Comparison of ENCODE assay signal across 20 cellular contexts in the genomic region with DNA sequence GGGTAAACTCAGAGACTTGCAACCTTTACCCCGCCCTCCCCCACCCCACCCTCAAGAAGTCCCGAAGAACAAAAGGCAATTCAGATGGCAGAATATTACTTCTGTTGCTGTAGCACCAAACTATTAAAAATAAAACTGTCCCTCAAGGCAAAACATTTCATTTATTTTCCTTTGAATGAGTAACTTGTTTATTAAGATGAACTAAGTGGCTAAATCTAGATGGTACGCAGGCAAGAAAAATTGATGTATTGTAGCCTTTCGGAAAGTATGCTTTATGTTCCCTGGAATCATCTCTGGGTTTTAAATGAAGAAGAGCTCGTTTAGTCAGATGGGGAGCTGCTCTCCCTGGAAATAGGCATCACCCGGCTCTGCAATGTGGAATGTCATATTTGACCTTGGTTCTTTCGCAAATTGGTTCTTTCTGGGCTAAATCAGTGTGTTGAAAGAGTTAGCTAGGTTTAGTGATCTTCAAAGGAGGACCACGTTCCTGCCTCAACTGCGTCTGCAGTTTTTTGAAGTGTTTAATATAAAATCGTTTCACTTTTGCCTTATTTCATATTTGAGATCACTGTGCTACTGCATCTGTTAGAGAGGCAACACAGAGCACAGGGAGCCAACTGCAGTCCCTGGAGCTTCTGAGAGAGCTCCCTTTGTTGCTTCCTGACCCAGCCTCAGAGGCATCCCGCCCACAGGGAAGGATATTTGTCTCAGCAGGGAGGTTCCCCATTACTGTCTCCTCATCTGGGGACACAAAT.
DNase-seq lines count a peak whose midpoint lies in the region; ATAC-seq and TF ChIP-seq lines count a peak whose summit lies in the region.
"Had no signal": no experiment of that assay in that cellular context is flagged by ENCODE, and none has a peak within 500 bp of the region (broad histone marks: within the 10 kb centered on the region; RNA-seq: fewer than 3 reads in every experiment).

No MANE protein-coding gene starts in this region.

- peaks cover 19% of the 10 kb centered on the region for H3K36me3 Mint-ChIP-seq in brain

- H3K27me3 Mint-ChIP-seq in brain, result peaks cover 4% of the 10 kb centered on the region
- H3K27me3 Mint-ChIP-seq: activated CD4-positive, alpha-beta memory T cell treated with anti-CD3 and anti-CD28 coated beads, Interleukin-2, amount 10 ng/mL, durations not matched to agents 7 days and 5 days had no signal

- TF ChIP-seq CTCF in brain (conservative IDR thresholded peaks at IDR 0.05) (no peak), suprapubic skin (IDR thresholded peaks at IDR 0.05) (no peak)

- peak overlapping the region; percentile 46 for H3K27ac ChIP-seq in suprapubic skin
- H3K27ac ChIP-seq: 22Rv1, colonic mucosa, gastroesophageal sphincter, left lung had no signal

- WGBS in suprapubic skin, result 48% methylated on average over 11 of the region's 11 CpGs

- H3K27ac Mint-ChIP-seq in brain, result peak overlapping the region; percentile 33 to 80 (median 43)
- H3K27ac Mint-ChIP-seq: activated B cell treated with CpG ODN at 0.5 μM for 24 hours; activated CD4-positive, alpha-beta memory T cell treated with anti-CD3 and anti-CD28 coated beads, Interleukin-2, amount 10 ng/mL, durations not matched to agents 7 days and 5 days had no signal

- DNase-seq in NCI-H146 (lab: John Stamatoyannopoulos, UW) (peak; percentile 50), NCI-H146 treated with DMSO at 0.1 percent for 48 hours (lab: John Stamatoyannopoulos, UW; ENCODE audit: unreplicated experiment) (no peak), iris pigment epithelial cell (ENCODE audit: low read depth) (peak; percentile 8), suprapubic skin (ENCODE audit: low spot score in 2 of 2) (no peak), C1 segment of cervical spinal cord (lab: John Stamatoyannopoulos, UW) (no peak), posterior cingulate gyrus (no peak)
- DNase-seq: activated B cell treated with CpG ODN at 0.5 μM for 24 hours; activated CD4-positive, alpha-beta memory T cell treated with anti-CD3 and anti-CD28 coated beads, Interleukin-2, amount 10 ng/mL, durations not matched to agents 7 days and 5 days; activated naive CD4-positive, alpha-beta T cell treated with Interleukin-2 at 50 U/mL for 16 hours; activated T-cell treated with anti-CD3 and anti-CD28 coated beads, Interleukin-2, amount 50 U/mL, for 1 hour; aorta; colonic mucosa; left lung; NCI-H1436 treated with DMSO at 0.1 percent for 48 hours; NCI-H446 treated with DMSO at 0.1 percent for 48 hours; SIG-M5 had no signal

- H3K36me3 ChIP-seq in suprapubic skin, result no peaks in the 10 kb centered on the region
- H3K36me3 ChIP-seq: colonic mucosa, gastroesophageal sphincter, left lung had no signal

- TF ChIP-seq EP300 in suprapubic skin (IDR thresholded peaks at IDR 0.05), result no peak

- H3K4me3 Mint-ChIP-seq in brain, result peak overlapping the region in 1 of 5 experiments; percentile 8
- H3K4me3 Mint-ChIP-seq: activated B cell treated with CpG ODN at 0.5 μM for 24 hours; activated CD4-positive, alpha-beta memory T cell treated with anti-CD3 and anti-CD28 coated beads, Interleukin-2, amount 10 ng/mL, durations not matched to agents 7 days and 5 days had no signal

- intact Hi-C loops in posterior cingulate gyrus (cut with DNase I), result no loop called here

- H3K4me3 ChIP-seq in suprapubic skin, result no peak overlapping the region
- H3K4me3 ChIP-seq: colonic mucosa, gastroesophageal sphincter, left lung had no signal

- H3K9me3 ChIP-seq in suprapubic skin, result no peaks in the 10 kb centered on the region
- H3K9me3 ChIP-seq: colonic mucosa, gastroesophageal sphincter, left lung had no signal

- peaks cover 26% of the 10 kb centered on the region for H3K4me1 Mint-ChIP-seq in brain
- H3K4me1 Mint-ChIP-seq: activated B cell treated with CpG ODN at 0.5 μM for 24 hours; activated CD4-positive, alpha-beta memory T cell treated with anti-CD3 and anti-CD28 coated beads, Interleukin-2, amount 10 ng/mL, durations not matched to agents 7 days and 5 days had no signal

- TF ChIP-seq POLR2A in suprapubic skin (IDR thresholded peaks at IDR 0.05), result no peak

- ATAC-seq in HG03135 (IDR thresholded peaks at IDR 0.05; ENCODE audit: unreplicated experiment), result no peak
- ATAC-seq: gastroesophageal sphincter, left lung had no signal

- H3K4me1 ChIP-seq in suprapubic skin, result no peaks in the 10 kb centered on the region
- H3K4me1 ChIP-seq: colonic mucosa, gastroesophageal sphincter, left lung had no signal

- peaks cover 0 to 17% (median 6%) of the 10 kb centered on the region in 5 experiments for H3K9me3 Mint-ChIP-seq in brain
- H3K9me3 Mint-ChIP-seq: activated B cell treated with CpG ODN at 0.5 μM for 24 hours; activated CD4-positive, alpha-beta memory T cell treated with anti-CD3 and anti-CD28 coated beads, Interleukin-2, amount 10 ng/mL, durations not matched to agents 7 days and 5 days had no signal

- H3K27me3 ChIP-seq in suprapubic skin, result no peaks in the 10 kb centered on the region
- H3K27me3 ChIP-seq: colonic mucosa, gastroesophageal sphincter, left lung had no signal

Comparison
In these comparisons a context has a peak if more than half of its experiments do, and no peak if none do; other contexts are left out.
1. DNase-seq: peak in NCI-H146 (single experiment) and iris pigment epithelial cell (single experiment); none in NCI-H146 treated with DMSO at 0.1 percent for 48 hours (single experiment), suprapubic skin (0 of 2), C1 segment of cervical spinal cord (0 of 14) and posterior cingulate gyrus (0 of 10).